8 cellular contexts compared by ENCODE assay signal in genomic region chr5:54905942-54906537, GRCh38.
A peak's percentile ranks its signal among the peaks of the same experiment; 100 is the strongest.
DNase-seq lines count a peak whose midpoint lies in the region; ATAC-seq and TF ChIP-seq lines count a peak whose summit lies in the region.

No MANE protein-coding gene starts in this region.

- H3K4me1 ChIP-seq in BLaER1 treated with 17β-estradiol and CSF1 and Interleukin-3, amounts not matched to agents 10 nM and 100 nM = peaks cover 29 to 97% (median 58%) of the 10 kb centered on the region in 10 experiments
- no peaks in the 10 kb centered on the region for H3K4me1 ChIP-seq in H9 (ENCODE audit: insufficient read depth, low read length)
- peaks cover 0 to 3% (median 0%) of the 10 kb centered on the region in 12 donors for H3K4me1 ChIP-seq in heart left ventricle

- WGBS in H9 (ENCODE audit: extremely low coverage, insufficient read length, low lambda C conversion rate) = no CpG with 5 or more reads among the region's 3 CpGs
- 3 to 6% (median 4%) methylated on average over 3 of the region's 3 CpGs for WGBS in heart left ventricle, 4 donors

- CTCF ChIA-PET in activated naive CD4-positive, alpha-beta T cell treated with anti-CD3 and anti-CD28 coated beads, Interleukin-2, amount 10 ng/mL, durations not matched to agents 7 days and 5 days (lab: Charles Lee) = interaction anchor here (0.6 to 8.9 kb wide), 43 partner anchors 8 to 775 kb away, joined by 3 to 148 read pairs (median 5); partner anchors contain the start of genes GPX8 and SNX18

- H3K36me3 Mint-ChIP-seq in H9 (ENCODE audit: insufficient read depth in 1 of 3, low read depth in 3 of 3) = no peaks in the 10 kb centered on the region
- no peaks in the 10 kb centered on the region for H3K36me3 Mint-ChIP-seq in activated naive CD4-positive, alpha-beta T cell treated with anti-CD3 and anti-CD28 coated beads, Interleukin-2, amount 10 ng/mL, durations not matched to agents 7 days and 5 days

- H3T11ph ChIP-seq in H9 (ENCODE audit: low read length) = no peak overlapping the region

- H3K36me3 ChIP-seq in BLaER1 treated with 17β-estradiol and CSF1 and Interleukin-3, amounts not matched to agents 10 nM and 100 nM = no peaks in the 10 kb centered on the region
- no peaks in the 10 kb centered on the region for H3K36me3 ChIP-seq in heart left ventricle

- H3K27me3 ChIP-seq in BLaER1 treated with 17β-estradiol and CSF1 and Interleukin-3, amounts not matched to agents 10 nM and 100 nM = 0 out of 22 replicates have a peak, but pooled peaks cover 0 to 6% (median 0%) of the 10 kb centered on the region in 11 experiments
- H3K27me3 ChIP-seq in H9 (ENCODE audit: insufficient read depth, low read length) (no peaks in the 10 kb centered on the region), heart left ventricle (peaks cover 0 to 8% (median 0%) of the 10 kb centered on the region in 9 donors)

- in situ Hi-C loops in SK-MEL-5 (cut with HindIII; ENCODE audit: low pct_unique_long_range_greater_than_20kb, low sequenced_read_pairs) = no loop called here

- H2BK15ac ChIP-seq in H9 (ENCODE audit: low read depth, low read length) = no peak overlapping the region

- H3K9me3 ChIP-seq in BLaER1 treated with 17β-estradiol and CSF1 and Interleukin-3, amounts not matched to agents 10 nM and 100 nM (replicated peaks in 1 of 11) = no peaks in the 10 kb centered on the region
- H3K9me3 ChIP-seq in H9 (ENCODE audit: control insufficient read depth, low read depth, low read length) (no peaks in the 10 kb centered on the region), heart left ventricle (no peaks in the 10 kb centered on the region)

- H3K14ac ChIP-seq in H9 (ENCODE audit: insufficient read depth, low read length) = no peak overlapping the region

- no peak overlapping the region for H3K9ac ChIP-seq in BLaER1 treated with 17β-estradiol and CSF1 and Interleukin-3, amounts not matched to agents 10 nM and 100 nM
- H3K9ac ChIP-seq in H9 (ENCODE audit: extremely low read depth, insufficient read length, low read length) = no peak overlapping the region

- no peaks in the 10 kb centered on the region for H3K79me1 ChIP-seq in H9 (ENCODE audit: insufficient read depth, low read depth, low read length, poor library complexity, severe bottlenecking)

- no peak overlapping the region for H3K18ac ChIP-seq in H9 (ENCODE audit: insufficient read length, low read depth, low read length)

- no peak overlapping the region for H3K27ac Mint-ChIP-seq in H9
- H3K27ac Mint-ChIP-seq in activated naive CD4-positive, alpha-beta T cell treated with anti-CD3 and anti-CD28 coated beads, Interleukin-2, amount 10 ng/mL, durations not matched to agents 7 days and 5 days = no peak overlapping the region

- no peak overlapping the region for H2BK5ac ChIP-seq in H9 (ENCODE audit: insufficient read length, low read length)

- no peak overlapping the region for H3K4me3 ChIP-seq in BLaER1 treated with 17β-estradiol and CSF1 and Interleukin-3, amounts not matched to agents 10 nM and 100 nM
- H3K4me3 ChIP-seq in heart left ventricle (no peak overlapping the region), retinal pigment epithelial cell (ENCODE audit: low read length) (no peak overlapping the region)

- H3K23me2 ChIP-seq in H9 (ENCODE audit: insufficient read length, low read depth, low read length, poor library complexity, severe bottlenecking) = no peaks in the 10 kb centered on the region

- no peak overlapping the region for H3K56ac ChIP-seq in H9 (ENCODE audit: insufficient read length, low read depth, low read length)

- no peak for TF ChIP-seq POLR2A in heart left ventricle (IDR thresholded peaks at IDR 0.05)

- H3K27ac ChIP-seq in BLaER1 treated with 17β-estradiol and CSF1 and Interleukin-3, amounts not matched to agents 10 nM and 100 nM = peak overlapping the region in 1 of 11 experiments; percentile 14; a peak in 1 of 22 replicates
- H3K27ac ChIP-seq in H9 (ENCODE audit: insufficient read length, low read depth, low read length) (no peak overlapping the region), heart left ventricle (no peak overlapping the region)

- H2BK20ac ChIP-seq in H9 (ENCODE audit: low read depth, low read length, poor library complexity, severe bottlenecking) = no peak overlapping the region

- no peak overlapping the region for H2BK120ac ChIP-seq in H9 (ENCODE audit: low read depth, low read length, poor library complexity, severe bottlenecking)

- H3K4me1 Mint-ChIP-seq in H9 = peaks cover 0 to 5% of the 10 kb centered on the region in 2 experiments; a peak in 1 of 4 replicates
- H3K4me1 Mint-ChIP-seq in activated naive CD4-positive, alpha-beta T cell treated with anti-CD3 and anti-CD28 coated beads, Interleukin-2, amount 10 ng/mL, durations not matched to agents 7 days and 5 days = peaks cover 50% of the 10 kb centered on the region

- no peak overlapping the region for H4K5ac ChIP-seq in H9 (ENCODE audit: insufficient read length, low read depth, low read length)

- H4K20me1 ChIP-seq in BLaER1 treated with 17β-estradiol and CSF1 and Interleukin-3, amounts not matched to agents 10 nM and 100 nM = no peaks in the 10 kb centered on the region
- H4K20me1 ChIP-seq in H9 (ENCODE audit: control insufficient read depth, insufficient read depth, insufficient read length) = no peaks in the 10 kb centered on the region

- H3K27me3 Mint-ChIP-seq in H9 (ENCODE audit: low read depth) = no peaks in the 10 kb centered on the region; the same call in 1 of the 2 replicates
- H3K27me3 Mint-ChIP-seq in activated naive CD4-positive, alpha-beta T cell treated with anti-CD3 and anti-CD28 coated beads, Interleukin-2, amount 10 ng/mL, durations not matched to agents 7 days and 5 days = peaks cover 45% of the 10 kb centered on the region

- intact Hi-C loops in heart left ventricle (cut with DNase I) = loop anchor here (1.0 to 5.0 kb wide), 5 partner anchors 239 to 243 kb away; no protein-coding TSS in a partner anchor

- no peak overlapping the region for H2AK5ac ChIP-seq in H9 (ENCODE audit: insufficient read length, low read length)

- no peak overlapping the region for H3K4me3 Mint-ChIP-seq in H9
- no peak overlapping the region for H3K4me3 Mint-ChIP-seq in activated naive CD4-positive, alpha-beta T cell treated with anti-CD3 and anti-CD28 coated beads, Interleukin-2, amount 10 ng/mL, durations not matched to agents 7 days and 5 days

- TF ChIP-seq CTCF in H9 (conservative IDR thresholded peaks at IDR 0.05) (peak; percentile 88), heart left ventricle (IDR thresholded peaks at IDR 0.05) (peak; percentile 30 to 82 (median 70)), retinal pigment epithelial cell (conservative IDR thresholded peaks at IDR 0.05; ENCODE audit: low read depth, low read length) (peak; percentile 75)

- no peak overlapping the region for H3K4ac ChIP-seq in H9 (ENCODE audit: low read depth, low read length)

- H4K8ac ChIP-seq in H9 (replicated peaks; ENCODE audit: insufficient read length, low read depth, low read length) = no peak overlapping the region

- H3K79me2 ChIP-seq in H9 (ENCODE audit: insufficient read depth, low read length) = no peaks in the 10 kb centered on the region

- H3K9me3 Mint-ChIP-seq in H9 = no peaks in the 10 kb centered on the region
- H3K9me3 Mint-ChIP-seq in activated naive CD4-positive, alpha-beta T cell treated with anti-CD3 and anti-CD28 coated beads, Interleukin-2, amount 10 ng/mL, durations not matched to agents 7 days and 5 days = no peaks in the 10 kb centered on the region

- ATAC-seq in heart left ventricle (no peak), HG03442 (IDR thresholded peaks at IDR 0.05; ENCODE audit: unreplicated experiment) (no peak), HG02938 (IDR thresholded peaks at IDR 0.05; ENCODE audit: unreplicated experiment) (no peak)

- DNase-seq in H9 (peak; percentile 46), SK-MEL-5 (ENCODE audit: low read depth, low spot score) (peak; percentile 83), heart left ventricle (peak in 4 of 5 donors; percentile 38 to 56 (median 47)), retinal pigment epithelial cell (ENCODE audit: low read depth) (no peak)
- DNase-seq in activated naive CD4-positive, alpha-beta T cell treated with anti-CD3 and anti-CD28 coated beads, Interleukin-2, amount 10 ng/mL, durations not matched to agents 7 days and 5 days = peak; percentile 83

- H3K4me2 ChIP-seq in BLaER1 treated with 17β-estradiol and CSF1 and Interleukin-3, amounts not matched to agents 10 nM and 100 nM = peak overlapping the region in 6 of 11 experiments; percentile 15 to 87 (median 80); a peak in 10 of 22 replicates
- H3K4me2 ChIP-seq in H9 (ENCODE audit: insufficient read depth, insufficient read length, low read length) = no peak overlapping the region

- no peak overlapping the region for H2AFZ ChIP-seq in H9 (ENCODE audit: low read length)

- no peak overlapping the region for H4K91ac ChIP-seq in H9 (ENCODE audit: insufficient read length, low read depth, low read length)

- H3K23ac ChIP-seq in H9 (ENCODE audit: insufficient read length, low read depth, low read length) = no peak overlapping the region

- no peak overlapping the region for H2BK12ac ChIP-seq in H9 (ENCODE audit: insufficient read length, low read depth, low read length)
